Comparison of ENCODE assay signal across 26 cellular contexts in genomic region chr3:9104121-9104520, GRCh38.
DNase-seq lines count a peak whose midpoint lies in the region; ATAC-seq, FAIRE-seq and TF ChIP-seq lines count a peak whose summit lies in the region.
"Had no signal": no experiment of that assay in that cellular context is flagged by ENCODE, and none has a peak within 500 bp of the region (broad histone marks: within the 10 kb centered on the region; RNA-seq: fewer than 3 reads in every experiment).

No MANE protein-coding gene starts in this region.

- H3K23me2 ChIP-seq in H1 (ENCODE audit: low read depth, low read length): no peaks in the 10 kb centered on the region; the same call in 1 of the 2 replicates

- H3K27ac ChIP-seq in HepG2 (ENCODE audit: extremely low read length, insufficient read depth, low read length): no peak overlapping the region
- no peak overlapping the region for H3K27ac ChIP-seq in right lobe of liver
- H3K27ac ChIP-seq in H1 (ENCODE audit: low read depth, low read length): no peak overlapping the region
- peak overlapping the region; percentile 85 for H3K27ac ChIP-seq in trophoblast cell (ENCODE audit: low read depth, low read length)
- H3K27ac ChIP-seq: BLaER1 had no signal

- no peak overlapping the region for H3K4me3 ChIP-seq in HepG2 (replicated peaks in 1 of 3; ENCODE audit: insufficient read depth in 1 of 3, low read depth in 2 of 3, low read length in 3 of 3)
- H3K4me3 ChIP-seq in right lobe of liver: no peak overlapping the region
- H3K4me3 ChIP-seq in H1 (ENCODE audit: extremely low read depth in 1 of 4, insufficient read depth in 2 of 4, low read depth in 3 of 4, low read length in 4 of 4): no peak overlapping the region
- no peak overlapping the region for H3K4me3 ChIP-seq in trophoblast cell (ENCODE audit: low read depth, low read length)
- H3K4me3 ChIP-seq: BLaER1, GM12878 had no signal

- FAIRE-seq in HepG2 (lab: Jason Lieb, UNC): no peak
- no peak for FAIRE-seq in H1 (lab: Jason Lieb, UNC)
- FAIRE-seq: A204.1, GM12878, GM12892, GM18507 had no signal

- intact Hi-C loops in HepG2 (cut with micrococcal nuclease; ENCODE audit: unreplicated experiment): no loop called here
- intact Hi-C loops in right lobe of liver (cut with DNase I): no loop called here

- H3K36me3 ChIP-seq in HepG2 (replicated peaks in 1 of 2; ENCODE audit: control insufficient read depth in 1 of 2, insufficient read depth in 2 of 2, low read length in 2 of 2) (no peaks in the 10 kb centered on the region), right lobe of liver (no peaks in the 10 kb centered on the region), H1 (ENCODE audit: control insufficient read depth in 2 of 4, insufficient read depth in 4 of 4, low read length in 3 of 4) (no peaks in the 10 kb centered on the region), trophoblast cell (ENCODE audit: control insufficient read depth in 1 of 2, insufficient read depth in 2 of 2, low read length in 2 of 2) (no peaks in the 10 kb centered on the region)
- H3K36me3 ChIP-seq: BE2C had no signal

- TF ChIP-seq POLR2A in HepG2 (IDR thresholded peaks at IDR 0.05; ENCODE audit: insufficient read depth in 1 of 2, low read depth in 2 of 2, low read length in 2 of 2) (no peak), right lobe of liver (IDR thresholded peaks at IDR 0.05) (no peak), H1 (IDR thresholded peaks at IDR 0.05; ENCODE audit: control extremely low read depth in 1 of 2, low read depth in 2 of 2, low read length in 2 of 2) (no peak)

- H4K12ac ChIP-seq in trophoblast cell (ENCODE audit: low read depth, low read length): no peak overlapping the region

- no peak overlapping the region for H2BK20ac ChIP-seq in H1 (ENCODE audit: low read length)

- H2BK5ac ChIP-seq in H1 (ENCODE audit: low read depth, low read length) (no peak overlapping the region), trophoblast cell (ENCODE audit: low read depth, low read length, poor library complexity) (peak overlapping the region; percentile 63)

- in situ Hi-C loops in HepG2 (cut with HindIII; ENCODE audit: extremely low pct_ligation_motif_present, low pct_unique_long_range_greater_than_20kb): no loop called here

- WGBS in HepG2 (ENCODE audit: low lambda C conversion rate): 47% methylated on average over 4 of the region's 4 CpGs
- WGBS in right lobe of liver (ENCODE audit: insufficient coverage, low coverage, low lambda C conversion rate, missing lambda C conversion rate): 91% methylated on average over 4 of the region's 4 CpGs
- 93 to 100% methylated on average over 1 to 4 of the region's 4 CpGs for WGBS in H1 (ENCODE audit: extremely low coverage in 1 of 2, insufficient coverage in 1 of 2, insufficient read length in 1 of 2, insufficient replicate concordance in 2 of 2, low coverage in 1 of 2, low lambda C conversion rate in 2 of 2, missing lambda C conversion rate in 1 of 2), 2 experiments
- WGBS in trophoblast cell (ENCODE audit: extremely low coverage, insufficient coverage, insufficient read length): 100% methylated on average over 1 of the region's 4 CpGs

- no peak overlapping the region for H3K14ac ChIP-seq in H1 (ENCODE audit: insufficient read length)
- peak overlapping the region; percentile 52 for H3K14ac ChIP-seq in trophoblast cell (ENCODE audit: low read length)

- no peak overlapping the region for H3K56ac ChIP-seq in H1 (replicated peaks; ENCODE audit: insufficient read length, low read depth, low read length)

- H3K4me1 ChIP-seq in HepG2 (ENCODE audit: insufficient read depth, low read length) (no peaks in the 10 kb centered on the region), right lobe of liver (no peaks in the 10 kb centered on the region), H1 (replicated peaks in 1 of 4; ENCODE audit: control insufficient read depth in 3 of 4, insufficient read depth in 4 of 4, low read length in 3 of 4) (peaks cover 6 to 30% (median 25%) of the 10 kb centered on the region in 4 experiments), trophoblast cell (ENCODE audit: control insufficient read depth in 1 of 2, insufficient read depth in 2 of 2, low read length in 2 of 2) (peaks cover 23 to 25% of the 10 kb centered on the region in 2 experiments)
- H3K4me1 ChIP-seq: BE2C had no signal

- H4K8ac ChIP-seq in H1 (ENCODE audit: extremely low read depth, insufficient read depth, low read length): no peak overlapping the region
- peak overlapping the region; percentile 26 for H4K8ac ChIP-seq in trophoblast cell (ENCODE audit: low read depth, low read length)

- H2BK12ac ChIP-seq in H1 (ENCODE audit: low read depth, low read length) (0 out of 2 replicates have a peak overlapping the region, but pooled peaks have one; percentile 20), trophoblast cell (ENCODE audit: low read length) (peak overlapping the region; percentile 93)

- no peaks in the 10 kb centered on the region for H3K79me1 ChIP-seq in H1 (ENCODE audit: low read depth, low read length)
- peaks cover 17% of the 10 kb centered on the region for H3K79me1 ChIP-seq in trophoblast cell (ENCODE audit: low read length)

- ATAC-seq in HepG2 (no peak), right lobe of liver (no peak)
- ATAC-seq: GM12878 had no signal

- H3K4ac ChIP-seq in H1 (replicated peaks; ENCODE audit: insufficient read length, low read depth, low read length) (no peak overlapping the region), trophoblast cell (ENCODE audit: low read depth, low read length) (no peak overlapping the region)

- no peak overlapping the region; the same call in 1 of the 2 replicates for H3K18ac ChIP-seq in H1 (ENCODE audit: extremely low read depth, low read length)
- H3K18ac ChIP-seq in trophoblast cell (ENCODE audit: low read length): peak overlapping the region; percentile 55

- no peak overlapping the region for H4K91ac ChIP-seq in H1 (replicated peaks; ENCODE audit: insufficient read length, low read length)
- H4K91ac ChIP-seq in trophoblast cell (ENCODE audit: low read depth, low read length): peak overlapping the region; percentile 76

- H2BK15ac ChIP-seq in H1 (ENCODE audit: low read length): no peak overlapping the region

- TF ChIP-seq EP300 in HepG2 (IDR thresholded peaks at IDR 0.05; ENCODE audit: low read depth in 2 of 2, low read length in 2 of 2) (no peak), HepG2 (CRISPR knock-in tag; IDR thresholded peaks at IDR 0.05; ENCODE audit: borderline replicate concordance) (no peak), H1 (IDR thresholded peaks at IDR 0.05; ENCODE audit: borderline replicate concordance in 1 of 2, low read depth in 2 of 2, low read length in 2 of 2) (no peak)

- POLR2A ChIA-PET in HepG2 (lab: Yijun Ruan, JAX): no interaction called here
- POLR2A ChIA-PET in H1 (lab: Charles Lee; ENCODE audit: partially characterized antibody): interaction anchor here (0.7 to 2.6 kb wide), 2 partner anchors 8 to 32 kb away, joined by 3 to 10 read pairs; no protein-coding TSS in a partner anchor

- H3K23ac ChIP-seq in H1 (ENCODE audit: insufficient read length) (no peak overlapping the region), trophoblast cell (ENCODE audit: low read length) (no peak overlapping the region)

- no TSS peak for BruUV-seq in HepG2 (replicated peaks; lab: Mats Ljungman, UMichigan)

- H2AFZ ChIP-seq in HepG2 (ENCODE audit: low read length) (no peak overlapping the region), H1 (ENCODE audit: low read length) (no peak overlapping the region), trophoblast cell (ENCODE audit: insufficient read depth, low read length, poor library complexity) (no peak overlapping the region)

- H3K9me3 ChIP-seq in HepG2 (ENCODE audit: low read length): no peaks in the 10 kb centered on the region
- H3K9me3 ChIP-seq in right lobe of liver: no peaks in the 10 kb centered on the region
- H3K9me3 ChIP-seq in H1 (ENCODE audit: insufficient read depth in 2 of 2, low read depth in 1 of 2, low read length in 1 of 2): no peaks in the 10 kb centered on the region; a peak in 1 of 4 replicates
- no peaks in the 10 kb centered on the region for H3K9me3 ChIP-seq in trophoblast cell (ENCODE audit: insufficient read depth, low read depth, low read length)
- H3K9me3 ChIP-seq: BE2C had no signal

- no peak for TF ChIP-seq RAD21 in HepG2 (CRISPR knock-in tag; IDR thresholded peaks at IDR 0.05)
- TF ChIP-seq RAD21 in H1 (IDR thresholded peaks at IDR 0.05 in 1 of 2, conservative IDR thresholded peaks at IDR 0.05 in 1 of 2; ENCODE audit: low read depth in 2 of 2, low read length in 2 of 2): no peak

- no peak overlapping the region for H3K4me2 ChIP-seq in HepG2 (ENCODE audit: low read depth, low read length)
- no peak overlapping the region for H3K4me2 ChIP-seq in H1 (ENCODE audit: insufficient read depth in 1 of 2, low read depth in 2 of 2, low read length in 2 of 2)
- H3K4me2 ChIP-seq in trophoblast cell (ENCODE audit: low read length): no peak overlapping the region
- H3K4me2 ChIP-seq: BLaER1 had no signal

- H2BK120ac ChIP-seq in H1 (replicated peaks; ENCODE audit: low read depth, low read length) (no peak overlapping the region), trophoblast cell (ENCODE audit: insufficient read depth, low read length, poor library complexity) (peak overlapping the region; percentile 91)

- H4K20me1 ChIP-seq in HepG2 (ENCODE audit: insufficient read depth, low read length): no peaks in the 10 kb centered on the region
- H4K20me1 ChIP-seq in H1 (replicated peaks in 1 of 2; ENCODE audit: control insufficient read depth in 1 of 2, insufficient read depth in 2 of 2, low read length in 2 of 2): no peaks in the 10 kb centered on the region
- H4K20me1 ChIP-seq: BLaER1 had no signal

- CTCF ChIA-PET in HepG2 (lab: Yijun Ruan, JAX; ENCODE audit: low intra/inter-chr PET ratio, low total read pairs): no interaction called here
- CTCF ChIA-PET in H1 (lab: Charles Lee; ENCODE audit: partially characterized antibody): interaction anchor here (1.1 to 4.9 kb wide), 7 partner anchors 7 to 198 kb away, joined by 3 to 20 read pairs (median 11); partner anchors contain the start of gene SRGAP3

- TF ChIP-seq CTCF in HepG2 (CRISPR knock-in tag; IDR thresholded peaks at IDR 0.05): no peak
- no peak for TF ChIP-seq CTCF in right lobe of liver (IDR thresholded peaks at IDR 0.05)
- TF ChIP-seq CTCF in H1 (IDR thresholded peaks at IDR 0.05; ENCODE audit: control extremely low read depth in 1 of 3, insufficient read depth in 1 of 3, low read depth in 1 of 3, low read length in 3 of 3): no peak

- H3K27me3 ChIP-seq in HepG2 (ENCODE audit: control insufficient read depth in 1 of 2, insufficient read depth in 2 of 2, low read length in 2 of 2) (peaks cover 0 to 5% of the 10 kb centered on the region in 2 experiments; a peak in 1 of 5 replicates), right lobe of liver (no peaks in the 10 kb centered on the region), H1 (replicated peaks in 1 of 4; ENCODE audit: control insufficient read depth in 3 of 4, extremely low read depth in 1 of 4, insufficient read depth in 3 of 4, low read length in 3 of 4) (no peaks in the 10 kb centered on the region), trophoblast cell (ENCODE audit: insufficient read depth, low read length) (no peaks in the 10 kb centered on the region)
- H3K27me3 ChIP-seq: BE2C, BLaER1 had no signal

- no peak overlapping the region for H4K5ac ChIP-seq in H1 (ENCODE audit: insufficient read length, low read depth, low read length)

- H2AK5ac ChIP-seq in H1 (ENCODE audit: low read depth, low read length): no peak overlapping the region
- H2AK5ac ChIP-seq in trophoblast cell (ENCODE audit: low read length): peak overlapping the region; percentile 84

- H3K9ac ChIP-seq in HepG2 (ENCODE audit: insufficient read depth, low read depth, low read length) (no peak overlapping the region), H1 (replicated peaks in 1 of 4; ENCODE audit: extremely low read depth in 1 of 4, low read depth in 3 of 4, low read length in 3 of 4) (no peak overlapping the region), trophoblast cell (ENCODE audit: low read length) (no peak overlapping the region)
- H3K9ac ChIP-seq: BLaER1 had no signal

- no peaks in the 10 kb centered on the region for H3K79me2 ChIP-seq in HepG2 (ENCODE audit: insufficient read depth, low read length)
- H3K79me2 ChIP-seq in H1 (ENCODE audit: control insufficient read depth in 1 of 2, insufficient read depth in 2 of 2, low read length in 2 of 2): no peaks in the 10 kb centered on the region
- peaks cover 1% of the 10 kb centered on the region for H3K79me2 ChIP-seq in trophoblast cell (ENCODE audit: control insufficient read depth, insufficient read depth, low read length, poor library complexity)

- DNase-seq in HepG2 (ENCODE audit: low spot score): no peak
- DNase-seq in right lobe of liver: no peak
- no peak for DNase-seq in H1 (ENCODE audit: low read depth in 1 of 2, low spot score in 2 of 2)
- DNase-seq in trophoblast cell: peak; percentile 34 to 92
- no peak for DNase-seq in NCI-H510A (lab: John Stamatoyannopoulos, UW)
- no peak for DNase-seq in ureter (ENCODE audit: low spot score)
- DNase-seq: 8988T; ACHN; BE2C; C1 segment of cervical spinal cord; CD4-positive, alpha-beta memory T cell; CD4-positive, CD25-positive, alpha-beta regulatory T cell; CD8-positive, alpha-beta memory T cell; COR-L47; DMS 273 treated with DMSO at 0.1 percent for 48 hours; DMS153; DMS53; DMS79; DND-41; EL; GDM1 had no signal

Comparison
In these comparisons a context has a peak if more than half of its experiments do, and no peak if none do; other contexts are left out.
1. DNase-seq: peak in trophoblast cell (2 of 2); none in HepG2 (single experiment), right lobe of liver (0 of 3), H1 (0 of 2), NCI-H510A (single experiment) and ureter (single experiment).
2. Of the 41 proteins assayed by ChIP-seq in both HepG2 and H1: peak only in HepG2: CEBPB; only in H1: none; in both: none; in neither: 40.